Comparison of ENCODE assay signal across 22 cellular contexts in the genomic region with DNA sequence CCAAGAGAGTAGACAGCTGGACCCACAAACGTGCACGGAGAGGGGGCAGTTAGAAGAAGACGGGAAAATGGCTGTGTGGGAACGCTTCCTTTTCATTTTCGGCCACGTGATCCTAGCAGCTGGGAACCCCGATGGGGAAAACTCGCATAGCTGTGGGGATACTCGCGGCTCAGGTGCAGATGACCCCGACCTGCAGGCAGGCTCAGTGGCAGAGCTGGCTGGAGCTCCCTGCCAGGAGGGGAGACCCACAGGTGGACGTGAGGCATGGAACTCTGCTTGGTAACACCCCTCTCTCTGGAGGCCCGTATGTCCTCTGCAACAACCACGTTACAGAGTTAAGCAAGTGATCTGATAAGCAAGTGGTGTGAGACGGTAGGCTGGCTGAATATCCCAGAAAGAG.
"Had no signal": no experiment of that assay in that cellular context is flagged by ENCODE, and none has a peak within 500 bp of the region (broad histone marks: within the 10 kb centered on the region; RNA-seq: fewer than 3 reads in every experiment).

No MANE protein-coding gene starts in this region.

- H3K9me3 Mint-ChIP-seq: immature natural killer cell; naive B cell; nephron; stimulated activated memory B cell treated with anti-CD40 and anti-IgM and Interleukin-4, amounts not matched to agents 10 μg/mL and 1 μg/mL and 100 μg/mL, for 72 hours; stimulated activated naive CD8-positive, alpha-beta T cell treated with anti-CD3 and anti-CD28 coated beads, Interleukin-15, Interleukin-2, amounts not matched to agents 100 ng/mL and 50 ng/mL, for 24 hours had no signal

- DNase-seq: dermis blood vessel endothelial cell; erythroblast; foreskin keratinocyte; immature natural killer cell; left cardiac atrium; left ventricle myocardium superior; mesenchymal stem cell; naive B cell; nucleus accumbens; ovary; right cardiac atrium; stimulated activated CD4-positive, alpha-beta T cell treated with anti-CD3 and anti-CD28 coated beads, Interleukin-15, amount 100 ng/mL, for 24 hours; stimulated activated CD4-positive, alpha-beta T cell treated with anti-CD3 and anti-CD28 coated beads, Interleukin-1b, Interleukin-23, amount 100 ng/mL, for 48 hours; stimulated activated CD4-positive, alpha-beta T cell treated with anti-CD3 and anti-CD28 coated beads, Interleukin-4, amount 100 ng/mL, for 24 hours; upper lobe of left lung; uterus had no signal

- H3K4me1 Mint-ChIP-seq: naive B cell; nephron; stimulated activated memory B cell treated with anti-CD40 and anti-IgM and Interleukin-4, amounts not matched to agents 10 μg/mL and 1 μg/mL and 100 μg/mL, for 72 hours had no signal

- H3K27me3 Mint-ChIP-seq: naive B cell; stimulated activated naive CD8-positive, alpha-beta T cell treated with anti-CD3 and anti-CD28 coated beads, Interleukin-15, Interleukin-2, amounts not matched to agents 100 ng/mL and 50 ng/mL, for 24 hours had no signal

- H3K4me1 ChIP-seq: foreskin keratinocyte, upper lobe of left lung, uterus had no signal

- H3K4me3 Mint-ChIP-seq: immature natural killer cell; naive B cell; nephron; stimulated activated memory B cell treated with anti-CD40 and anti-IgM and Interleukin-4, amounts not matched to agents 10 μg/mL and 1 μg/mL and 100 μg/mL, for 72 hours; stimulated activated naive CD8-positive, alpha-beta T cell treated with anti-CD3 and anti-CD28 coated beads, Interleukin-15, Interleukin-2, amounts not matched to agents 100 ng/mL and 50 ng/mL, for 24 hours had no signal

- H3K36me3 Mint-ChIP-seq: naive B cell; stimulated activated memory B cell treated with anti-CD40 and anti-IgM and Interleukin-4, amounts not matched to agents 10 μg/mL and 1 μg/mL and 100 μg/mL, for 72 hours had no signal

- H3K36me3 ChIP-seq: ovary, tibial artery, upper lobe of left lung, uterus had no signal

- H3K27ac ChIP-seq: foreskin keratinocyte, ovary, tibial artery, upper lobe of left lung, uterus had no signal

- H3K4me3 ChIP-seq: lung, ovary, tibial artery, upper lobe of left lung, uterus had no signal

- H3K27ac Mint-ChIP-seq: immature natural killer cell; naive B cell; nephron; progenitor cell of endocrine pancreas; stimulated activated memory B cell treated with anti-CD40 and anti-IgM and Interleukin-4, amounts not matched to agents 10 μg/mL and 1 μg/mL and 100 μg/mL, for 72 hours; stimulated activated naive CD8-positive, alpha-beta T cell treated with anti-CD3 and anti-CD28 coated beads, Interleukin-15, Interleukin-2, amounts not matched to agents 100 ng/mL and 50 ng/mL, for 24 hours had no signal

- ATAC-seq: foreskin keratinocyte; left cardiac atrium; left ventricle myocardium superior; right cardiac atrium; stimulated activated memory B cell treated with anti-CD40 and anti-IgM and Interleukin-4, amounts not matched to agents 10 μg/mL and 1 μg/mL and 100 μg/mL, for 72 hours had no signal

- H3K27me3 ChIP-seq: foreskin keratinocyte, ovary, tibial artery, upper lobe of left lung, uterus had no signal

- H3K9me3 ChIP-seq: ovary, tibial artery, upper lobe of left lung, uterus had no signal
